12 cellular contexts compared by ENCODE assay signal in genomic region chr9:124212381-124213050, GRCh38. TPM values are rescaled to one million over a fixed set of nuclear protein-coding genes. Genes with fewer than 3 reads are reported as not detected.
DNase-seq lines count a peak whose midpoint lies in the region; ATAC-seq and TF ChIP-seq lines count a peak whose summit lies in the region.
"Had no signal": no experiment of that assay in that cellular context is flagged by ENCODE, and none has a peak within 500 bp of the region (broad histone marks: within the 10 kb centered on the region; RNA-seq: fewer than 3 reads in every experiment).

No MANE protein-coding gene starts in this region.

- H3K4me3 ChIP-seq in foreskin fibroblast (ENCODE audit: low read depth in 1 of 2, low read length in 2 of 2), result no peak overlapping the region
- H3K4me3 ChIP-seq: lung, SK-N-MC had no signal

- intact Hi-C loops in activated T-helper 1 cell treated with anti-CD3 and anti-CD28 coated beads, Interleukin-12 subunit alpha, Interleukin-12 subunit beta, Interleukin-2, Interleukin-4 antibody, amounts not matched to agents 30 ng/mL and 10 ng/mL and 1 ng/mL, durations not matched to agents 14 hours and 24 hours and 36 hours (cut with micrococcal nuclease), result no loop called here

- peak overlapping the region; percentile 41 for H3K27ac Mint-ChIP-seq in HFFc6
- peak overlapping the region; percentile 19 for H3K27ac Mint-ChIP-seq in activated T-helper 1 cell treated with anti-CD3 and anti-CD28 coated beads, Interleukin-12 subunit alpha, Interleukin-12 subunit beta, Interleukin-2, Interleukin-4 antibody, amounts not matched to agents 30 ng/mL and 10 ng/mL and 1 ng/mL, durations not matched to agents 14 hours and 24 hours and 36 hours
- H3K27ac Mint-ChIP-seq in stimulated activated effector memory CD8-positive, alpha-beta T cell treated with anti-CD3 and anti-CD28 coated beads, Interleukin-12 subunit alpha, Interleukin-12 subunit beta, amount 100 ng/mL, for 72 hours, result peak overlapping the region; percentile 4

- H3K36me3 Mint-ChIP-seq in HFFc6 (ENCODE audit: low read depth), result no peaks in the 10 kb centered on the region
- peaks cover 3% of the 10 kb centered on the region for H3K36me3 Mint-ChIP-seq in activated T-helper 1 cell treated with anti-CD3 and anti-CD28 coated beads, Interleukin-12 subunit alpha, Interleukin-12 subunit beta, Interleukin-2, Interleukin-4 antibody, amounts not matched to agents 30 ng/mL and 10 ng/mL and 1 ng/mL, durations not matched to agents 14 hours and 24 hours and 36 hours (ENCODE audit: low read depth)
- peaks cover 23% of the 10 kb centered on the region for H3K36me3 Mint-ChIP-seq in stimulated activated effector memory CD8-positive, alpha-beta T cell treated with anti-CD3 and anti-CD28 coated beads, Interleukin-12 subunit alpha, Interleukin-12 subunit beta, amount 100 ng/mL, for 72 hours

- no peak for ATAC-seq in stimulated activated effector memory CD8-positive, alpha-beta T cell treated with anti-CD3 and anti-CD28 coated beads, Interleukin-12 subunit alpha, Interleukin-12 subunit beta, amount 100 ng/mL, for 72 hours
- ATAC-seq in GM18502 (IDR thresholded peaks at IDR 0.05; ENCODE audit: poor library complexity, unreplicated experiment), result no peak

- DNase-seq in HFFc6 (peak; percentile 71), foreskin fibroblast (peak; percentile 69 to 80), DMS153 (lab: John Stamatoyannopoulos, UW) (no peak), NCI-H1694 treated with DMSO at 0.1 percent for 48 hours (lab: John Stamatoyannopoulos, UW) (no peak)
- DNase-seq in activated T-helper 1 cell treated with anti-CD3 and anti-CD28 coated beads, Interleukin-12 subunit alpha, Interleukin-12 subunit beta, Interleukin-2, Interleukin-4 antibody, amounts not matched to agents 30 ng/mL and 10 ng/mL and 1 ng/mL, durations not matched to agents 14 hours and 24 hours and 36 hours (ENCODE audit: low spot score), result no peak
- no peak for DNase-seq in stimulated activated effector memory CD8-positive, alpha-beta T cell treated with anti-CD3 and anti-CD28 coated beads, Interleukin-12 subunit alpha, Interleukin-12 subunit beta, amount 100 ng/mL, for 72 hours (ENCODE audit: low spot score in 2 of 2)
- DNase-seq: NCI-H524 treated with DMSO at 0.1 percent for 48 hours; small intestine; stimulated activated naive CD4-positive, alpha-beta T cell treated with Interleukin-2 at 50 U/mL for 16 hours had no signal

- H3K9me3 Mint-ChIP-seq in HFFc6, result no peaks in the 10 kb centered on the region
- H3K9me3 Mint-ChIP-seq in activated T-helper 1 cell treated with anti-CD3 and anti-CD28 coated beads, Interleukin-12 subunit alpha, Interleukin-12 subunit beta, Interleukin-2, Interleukin-4 antibody, amounts not matched to agents 30 ng/mL and 10 ng/mL and 1 ng/mL, durations not matched to agents 14 hours and 24 hours and 36 hours, result no peaks in the 10 kb centered on the region
- no peaks in the 10 kb centered on the region for H3K9me3 Mint-ChIP-seq in stimulated activated effector memory CD8-positive, alpha-beta T cell treated with anti-CD3 and anti-CD28 coated beads, Interleukin-12 subunit alpha, Interleukin-12 subunit beta, amount 100 ng/mL, for 72 hours

- H3K4me1 Mint-ChIP-seq in HFFc6 (ENCODE audit: low read depth), result peaks cover 35% of the 10 kb centered on the region
- peaks cover 76% of the 10 kb centered on the region for H3K4me1 Mint-ChIP-seq in activated T-helper 1 cell treated with anti-CD3 and anti-CD28 coated beads, Interleukin-12 subunit alpha, Interleukin-12 subunit beta, Interleukin-2, Interleukin-4 antibody, amounts not matched to agents 30 ng/mL and 10 ng/mL and 1 ng/mL, durations not matched to agents 14 hours and 24 hours and 36 hours (ENCODE audit: low read depth)
- H3K4me1 Mint-ChIP-seq in stimulated activated effector memory CD8-positive, alpha-beta T cell treated with anti-CD3 and anti-CD28 coated beads, Interleukin-12 subunit alpha, Interleukin-12 subunit beta, amount 100 ng/mL, for 72 hours, result peaks cover 83% of the 10 kb centered on the region

- H3K4me3 Mint-ChIP-seq in HFFc6, result peak overlapping the region; percentile 75
- H3K4me3 Mint-ChIP-seq in activated T-helper 1 cell treated with anti-CD3 and anti-CD28 coated beads, Interleukin-12 subunit alpha, Interleukin-12 subunit beta, Interleukin-2, Interleukin-4 antibody, amounts not matched to agents 30 ng/mL and 10 ng/mL and 1 ng/mL, durations not matched to agents 14 hours and 24 hours and 36 hours, result no peak overlapping the region
- no peak overlapping the region for H3K4me3 Mint-ChIP-seq in stimulated activated effector memory CD8-positive, alpha-beta T cell treated with anti-CD3 and anti-CD28 coated beads, Interleukin-12 subunit alpha, Interleukin-12 subunit beta, amount 100 ng/mL, for 72 hours

- no peaks in the 10 kb centered on the region; the same call in none of the 2 replicates for H3K27me3 Mint-ChIP-seq in HFFc6 (ENCODE audit: insufficient read depth)
- no peaks in the 10 kb centered on the region for H3K27me3 Mint-ChIP-seq in activated T-helper 1 cell treated with anti-CD3 and anti-CD28 coated beads, Interleukin-12 subunit alpha, Interleukin-12 subunit beta, Interleukin-2, Interleukin-4 antibody, amounts not matched to agents 30 ng/mL and 10 ng/mL and 1 ng/mL, durations not matched to agents 14 hours and 24 hours and 36 hours (ENCODE audit: insufficient read depth)

- TF ChIP-seq CTCF in HFFc6 (IDR thresholded peaks at IDR 0.05), result peak; percentile 18; the same call in 1 of the 2 replicates
- no peak for TF ChIP-seq CTCF in foreskin fibroblast (IDR thresholded peaks at IDR 0.05; ENCODE audit: low read depth, low read length)

RNA-seq across cellular contexts. Expression of gene NEK6, which starts 45.2 kb away (rescaled TPM):
- total RNA-seq in HFFc6 (2021; fragmentation: NEBNext Ultra II Directional; extraction: Animal tissue kit (Norgen Biotek cat#: 25700)), result 10 to 100 TPM; 66.5 to 81.1 (median 71.4) TPM
- total RNA-seq in activated T-helper 1 cell treated with anti-CD3 and anti-CD28 coated beads, Interleukin-12 subunit alpha, Interleukin-12 subunit beta, Interleukin-2, Interleukin-4 antibody, amounts not matched to agents 30 ng/mL and 10 ng/mL and 1 ng/mL, durations not matched to agents 14 hours and 24 hours and 36 hours, result 17.4 and 21.0 TPM in 2 replicates

Comparison
In these comparisons a context has a peak if more than half of its experiments do, and no peak if none do; other contexts are left out.
1. DNase-seq: peak in HFFc6 (single experiment) and foreskin fibroblast (2 of 2); none in activated T-helper 1 cell treated with anti-CD3 and anti-CD28 coated beads, Interleukin-12 subunit alpha, Interleukin-12 subunit beta, Interleukin-2, Interleukin-4 antibody, amounts not matched to agents 30 ng/mL and 10 ng/mL and 1 ng/mL, durations not matched to agents 14 hours and 24 hours and 36 hours (single experiment), stimulated activated effector memory CD8-positive, alpha-beta T cell treated with anti-CD3 and anti-CD28 coated beads, Interleukin-12 subunit alpha, Interleukin-12 subunit beta, amount 100 ng/mL, for 72 hours (0 of 2), DMS153 (single experiment) and NCI-H1694 treated with DMSO at 0.1 percent for 48 hours (single experiment).
2. Peak in every context shown above with its lines, with median percentiles within 50 percentile points of each other: H3K27ac Mint-ChIP-seq.